Comparison of ENCODE assay signal across 8 cellular contexts in genomic region chr18:34494359-34494696, GRCh38.
DNase-seq lines count a peak whose midpoint lies in the region; ATAC-seq and TF ChIP-seq lines count a peak whose summit lies in the region.
"Had no signal": no experiment of that assay in that cellular context is flagged by ENCODE, and none has a peak within 500 bp of the region (broad histone marks: within the 10 kb centered on the region; RNA-seq: fewer than 3 reads in every experiment).

No MANE protein-coding gene starts in this region.

- DNase-seq in MM.1S: no peak
- peak in 34 of 61 donors; percentile 1 to 66 (median 32) for DNase-seq in caudate nucleus (lab: John Stamatoyannopoulos, UW)
- DNase-seq in kidney tubule cell (ENCODE audit: low spot score): peak; percentile 27
- no peak for DNase-seq in thoracic aorta (ENCODE audit: low spot score)
- DNase-seq in NCI-H524 treated with DMSO at 0.1 percent for 48 hours (lab: John Stamatoyannopoulos, UW): no peak
- DNase-seq: HFFc6 had no signal

- TF ChIP-seq CTCF in MM.1S (IDR thresholded peaks at IDR 0.05; ENCODE audit: low read length) (no peak), thoracic aorta (IDR thresholded peaks at IDR 0.05) (no peak)

- peak overlapping the region; percentile 15; the same call in 1 of the 2 replicates for H3K9ac ChIP-seq in MM.1S (ENCODE audit: low read length)

- H3K4me1 ChIP-seq in MM.1S (ENCODE audit: low read length) (no peaks in the 10 kb centered on the region), thoracic aorta (ENCODE audit: control insufficient read depth in 1 of 2, low read depth in 2 of 2) (peaks cover 0 to 30% of the 10 kb centered on the region in 2 donors)

- H3K4me2 ChIP-seq in MM.1S (ENCODE audit: low read depth, low read length): peak overlapping the region; percentile 60

- ATAC-seq in thoracic aorta (ENCODE audit: insufficient number of reproducible peaks, low FRiP score, low read depth) (no peak), HG02884 (IDR thresholded peaks at IDR 0.05; ENCODE audit: unreplicated experiment) (no peak), GM18520 (IDR thresholded peaks at IDR 0.05; ENCODE audit: unreplicated experiment) (no peak)

- H4K20me1 ChIP-seq in MM.1S (ENCODE audit: insufficient read depth, low read length): no peaks in the 10 kb centered on the region

- H3K9me2 ChIP-seq in MM.1S (replicated peaks; ENCODE audit: insufficient read depth, low read length): no peaks in the 10 kb centered on the region

- H3K36me3 ChIP-seq in MM.1S (replicated peaks; ENCODE audit: insufficient read depth, low read length) (no peaks in the 10 kb centered on the region), thoracic aorta (no peaks in the 10 kb centered on the region)

- H3K79me2 ChIP-seq in MM.1S (ENCODE audit: low read length): peaks cover 23% of the 10 kb centered on the region; the same call in 1 of the 2 replicates

- H3F3A ChIP-seq in MM.1S (ENCODE audit: insufficient read depth, low read length): peaks cover 9% of the 10 kb centered on the region; the same call in 1 of the 2 replicates

- no peaks in the 10 kb centered on the region for H3K27me3 ChIP-seq in MM.1S (replicated peaks; ENCODE audit: insufficient read depth, low read length)
- no peaks in the 10 kb centered on the region for H3K27me3 ChIP-seq in thoracic aorta (replicated peaks; ENCODE audit: insufficient read depth)

- H3K9me3 ChIP-seq in MM.1S (replicated peaks; ENCODE audit: insufficient read depth, low read length) (no peaks in the 10 kb centered on the region), thoracic aorta (no peaks in the 10 kb centered on the region)

- H3K27ac ChIP-seq in MM.1S (ENCODE audit: low read length): no peak overlapping the region
- H3K27ac ChIP-seq in caudate nucleus (ENCODE audit: low read depth, low read length): no peak overlapping the region
- H3K27ac ChIP-seq in thoracic aorta: no peak overlapping the region

- H2AFZ ChIP-seq in MM.1S (ENCODE audit: low read length): no peak overlapping the region

- H3K4me3 ChIP-seq in MM.1S (ENCODE audit: low read length): peak overlapping the region; percentile 91; the same call in 1 of the 2 replicates
- H3K4me3 ChIP-seq in thoracic aorta: peak overlapping the region; percentile 85

Comparison
In these comparisons a context has a peak if more than half of its experiments do, and no peak if none do; other contexts are left out.
1. DNase-seq: peak in caudate nucleus (34 of 61) and kidney tubule cell (single experiment); none in MM.1S (single experiment), thoracic aorta (single experiment) and NCI-H524 treated with DMSO at 0.1 percent for 48 hours (single experiment).